Comparison of ENCODE assay signal across 9 cellular contexts in genomic region chr11:86524603-86525352, GRCh38.
DNase-seq lines count a peak whose midpoint lies in the region; ATAC-seq and TF ChIP-seq lines count a peak whose summit lies in the region.
"Had no signal": no experiment of that assay in that cellular context is flagged by ENCODE, and none has a peak within 500 bp of the region (broad histone marks: within the 10 kb centered on the region; RNA-seq: fewer than 3 reads in every experiment).

No MANE protein-coding gene starts in this region.

- H4K8ac ChIP-seq in trophoblast cell (ENCODE audit: low read depth, low read length): no peak overlapping the region

- no CpG with 5 or more reads among the region's 2 CpGs for WGBS in trophoblast cell (ENCODE audit: extremely low coverage, insufficient coverage, insufficient read length)

- in situ Hi-C loops in Panc1 (cut with HindIII; ENCODE audit: low pct_unique_long_range_greater_than_20kb, low sequenced_read_pairs): no loop called here

- H3K27me3 Mint-ChIP-seq in stimulated activated naive B cell treated with anti-CD40 and anti-IgM and Interleukin-4, amounts not matched to agents 10 μg/mL and 1 μg/mL and 100 μg/mL, for 72 hours: no peaks in the 10 kb centered on the region
- no peaks in the 10 kb centered on the region for H3K27me3 Mint-ChIP-seq in T-helper 17 cell

- no peaks in the 10 kb centered on the region for H3K79me2 ChIP-seq in trophoblast cell (ENCODE audit: control insufficient read depth, insufficient read depth, low read length, poor library complexity)

- H3K18ac ChIP-seq in trophoblast cell (ENCODE audit: low read length): no peak overlapping the region

- no peak overlapping the region for H3K27ac Mint-ChIP-seq in stimulated activated naive B cell treated with anti-CD40 and anti-IgM and Interleukin-4, amounts not matched to agents 10 μg/mL and 1 μg/mL and 100 μg/mL, for 72 hours
- no peak overlapping the region for H3K27ac Mint-ChIP-seq in T-helper 17 cell

- H3K9me3 ChIP-seq in Panc1 (ENCODE audit: control insufficient read depth, insufficient read depth, low read depth, low read length) (peaks cover 4% of the 10 kb centered on the region; the same call in 1 of the 2 replicates), trophoblast cell (ENCODE audit: insufficient read depth, low read depth, low read length) (peaks cover 8% of the 10 kb centered on the region), T-helper 17 cell (ENCODE audit: control insufficient read depth, low read length, poor library complexity, severe bottlenecking) (no peaks in the 10 kb centered on the region)

- H3K4me3 ChIP-seq in Panc1 (ENCODE audit: low read depth in 2 of 2, low read length in 2 of 2) (peak overlapping the region in 1 of 2 experiments; percentile 9; a peak in 1 of 4 replicates), trophoblast cell (ENCODE audit: low read depth, low read length) (no peak overlapping the region)

- ATAC-seq in Panc1 (peak; percentile 81), GM19035 (IDR thresholded peaks at IDR 0.05; ENCODE audit: unreplicated experiment) (no peak), T-helper 17 cell (no peak)
- ATAC-seq in stimulated activated naive B cell treated with anti-CD40 and anti-IgM and Interleukin-4, amounts not matched to agents 10 μg/mL and 1 μg/mL and 100 μg/mL, for 72 hours (replicated peaks): no peak

- CTCF ChIA-PET in Panc1 (lab: Charles Lee): interaction anchor here (1.1 kb wide), 1 partner anchor 69 kb away, joined by 3 read pairs; no protein-coding TSS in a partner anchor

- no peak for TF ChIP-seq CTCF in Panc1 (IDR thresholded peaks at IDR 0.05)

- no peak overlapping the region for H2AFZ ChIP-seq in trophoblast cell (ENCODE audit: insufficient read depth, low read length, poor library complexity)

- H3K9me3 Mint-ChIP-seq in stimulated activated naive B cell treated with anti-CD40 and anti-IgM and Interleukin-4, amounts not matched to agents 10 μg/mL and 1 μg/mL and 100 μg/mL, for 72 hours: peaks cover 13 to 19% of the 10 kb centered on the region in 2 donors

- DNase-seq in Daoy (ENCODE audit: low read depth) (peak; percentile 81), Panc1 (ENCODE audit: low read depth, low spot score) (peak; percentile 74), epithelial cell of prostate (ENCODE audit: low read depth, low spot score) (no peak), trophoblast cell (peak in 1 of 2 donors; percentile 39), activated gamma-delta T cell treated with Interleukin-2 at 50 U/mL for 16 hours (no peak), T-helper 17 cell (no peak)
- DNase-seq in stimulated activated naive B cell treated with anti-CD40 and anti-IgM and Interleukin-4, amounts not matched to agents 10 μg/mL and 1 μg/mL and 100 μg/mL, for 72 hours: no peak
- DNase-seq: posterior cingulate gyrus had no signal

- peak overlapping the region; percentile 41 for H3K4me2 ChIP-seq in trophoblast cell (ENCODE audit: low read length)

- no peak overlapping the region for H2AK5ac ChIP-seq in trophoblast cell (ENCODE audit: low read length)

- no peak overlapping the region for H3K9ac ChIP-seq in trophoblast cell (ENCODE audit: low read length)

- no peak overlapping the region for H3K4ac ChIP-seq in trophoblast cell (ENCODE audit: low read depth, low read length)

- peak overlapping the region; percentile 37 for H3K14ac ChIP-seq in trophoblast cell (ENCODE audit: low read length)

- H3K36me3 Mint-ChIP-seq in stimulated activated naive B cell treated with anti-CD40 and anti-IgM and Interleukin-4, amounts not matched to agents 10 μg/mL and 1 μg/mL and 100 μg/mL, for 72 hours: peaks cover 13 to 14% of the 10 kb centered on the region in 2 donors
- no peaks in the 10 kb centered on the region for H3K36me3 Mint-ChIP-seq in T-helper 17 cell (ENCODE audit: low read depth)

- H2BK120ac ChIP-seq in trophoblast cell (ENCODE audit: insufficient read depth, low read length, poor library complexity): peak overlapping the region; percentile 25

- H3K27ac ChIP-seq in Panc1 (ENCODE audit: low read length): peak overlapping the region; percentile 100
- peak overlapping the region; percentile 67 for H3K27ac ChIP-seq in epithelial cell of prostate
- peak overlapping the region; percentile 98 for H3K27ac ChIP-seq in trophoblast cell (ENCODE audit: low read depth, low read length)

- no peak overlapping the region for H3K4me3 Mint-ChIP-seq in stimulated activated naive B cell treated with anti-CD40 and anti-IgM and Interleukin-4, amounts not matched to agents 10 μg/mL and 1 μg/mL and 100 μg/mL, for 72 hours
- H3K4me3 Mint-ChIP-seq in T-helper 17 cell: no peak overlapping the region

- H3K27me3 ChIP-seq in Panc1 (ENCODE audit: control insufficient read depth, insufficient read depth, low read length) (no peaks in the 10 kb centered on the region), trophoblast cell (ENCODE audit: insufficient read depth, low read length) (no peaks in the 10 kb centered on the region)

- no peak overlapping the region for H4K12ac ChIP-seq in trophoblast cell (ENCODE audit: low read depth, low read length)

- intact Hi-C loops in Panc1 (cut with micrococcal nuclease; ENCODE audit: unreplicated experiment): loop anchor here (5.0 kb wide), 1 partner anchor 83 kb away; no protein-coding TSS in a partner anchor

- H3K36me3 ChIP-seq in Panc1 (ENCODE audit: control insufficient read depth, insufficient read depth, low read length) (no peaks in the 10 kb centered on the region), trophoblast cell (ENCODE audit: control insufficient read depth in 1 of 2, insufficient read depth in 2 of 2, low read length in 2 of 2) (peaks cover 2 to 3% of the 10 kb centered on the region in 2 experiments)

- no peak overlapping the region for H2BK12ac ChIP-seq in trophoblast cell (ENCODE audit: low read length)

- no peak overlapping the region for H4K91ac ChIP-seq in trophoblast cell (ENCODE audit: low read depth, low read length)

- no peak overlapping the region for H3K23ac ChIP-seq in trophoblast cell (ENCODE audit: low read length)

- POLR2A ChIA-PET in Panc1 (lab: Charles Lee): no interaction called here

- H2BK5ac ChIP-seq in trophoblast cell (ENCODE audit: low read depth, low read length, poor library complexity): peak overlapping the region; percentile 42

- no peaks in the 10 kb centered on the region for H3K4me1 Mint-ChIP-seq in stimulated activated naive B cell treated with anti-CD40 and anti-IgM and Interleukin-4, amounts not matched to agents 10 μg/mL and 1 μg/mL and 100 μg/mL, for 72 hours
- H3K4me1 Mint-ChIP-seq in T-helper 17 cell: no peaks in the 10 kb centered on the region

- no TSS peak for BruUV-seq in Panc1 (replicated peaks; lab: Mats Ljungman, UMichigan)

- H3K79me1 ChIP-seq in trophoblast cell (ENCODE audit: low read length): peaks cover 19% of the 10 kb centered on the region

- H3K4me1 ChIP-seq in Panc1 (ENCODE audit: control insufficient read depth, insufficient read depth, low read length): peaks cover 35% of the 10 kb centered on the region
- peaks cover 4 to 7% of the 10 kb centered on the region in 2 experiments for H3K4me1 ChIP-seq in trophoblast cell (ENCODE audit: control insufficient read depth in 1 of 2, insufficient read depth in 2 of 2, low read length in 2 of 2)

Comparison
In these comparisons a context has a peak if more than half of its experiments do, and no peak if none do; other contexts are left out.
1. DNase-seq: peak in Daoy (single experiment) and Panc1 (single experiment); none in epithelial cell of prostate (single experiment), activated gamma-delta T cell treated with Interleukin-2 at 50 U/mL for 16 hours (single experiment), stimulated activated naive B cell treated with anti-CD40 and anti-IgM and Interleukin-4, amounts not matched to agents 10 μg/mL and 1 μg/mL and 100 μg/mL, for 72 hours (single experiment) and T-helper 17 cell (0 of 3).
2. Peak in every context shown above with its lines, with median percentiles within 50 percentile points of each other: H3K27ac ChIP-seq.